Comparison of ENCODE assay signal across 1 cellular context in genomic region chr9:113011911-113012381, GRCh38.
TF ChIP-seq lines count a peak whose summit lies in the region.

TSS of gene ZNF883 (minus strand) at chr9:113012192.

TF ChIP-seq in K562, 482 proteins besides CTCF, POLR2A, EP300 and RAD21 (continued from another document and continues in another):
- TF ChIP-seq, protein P1, sequence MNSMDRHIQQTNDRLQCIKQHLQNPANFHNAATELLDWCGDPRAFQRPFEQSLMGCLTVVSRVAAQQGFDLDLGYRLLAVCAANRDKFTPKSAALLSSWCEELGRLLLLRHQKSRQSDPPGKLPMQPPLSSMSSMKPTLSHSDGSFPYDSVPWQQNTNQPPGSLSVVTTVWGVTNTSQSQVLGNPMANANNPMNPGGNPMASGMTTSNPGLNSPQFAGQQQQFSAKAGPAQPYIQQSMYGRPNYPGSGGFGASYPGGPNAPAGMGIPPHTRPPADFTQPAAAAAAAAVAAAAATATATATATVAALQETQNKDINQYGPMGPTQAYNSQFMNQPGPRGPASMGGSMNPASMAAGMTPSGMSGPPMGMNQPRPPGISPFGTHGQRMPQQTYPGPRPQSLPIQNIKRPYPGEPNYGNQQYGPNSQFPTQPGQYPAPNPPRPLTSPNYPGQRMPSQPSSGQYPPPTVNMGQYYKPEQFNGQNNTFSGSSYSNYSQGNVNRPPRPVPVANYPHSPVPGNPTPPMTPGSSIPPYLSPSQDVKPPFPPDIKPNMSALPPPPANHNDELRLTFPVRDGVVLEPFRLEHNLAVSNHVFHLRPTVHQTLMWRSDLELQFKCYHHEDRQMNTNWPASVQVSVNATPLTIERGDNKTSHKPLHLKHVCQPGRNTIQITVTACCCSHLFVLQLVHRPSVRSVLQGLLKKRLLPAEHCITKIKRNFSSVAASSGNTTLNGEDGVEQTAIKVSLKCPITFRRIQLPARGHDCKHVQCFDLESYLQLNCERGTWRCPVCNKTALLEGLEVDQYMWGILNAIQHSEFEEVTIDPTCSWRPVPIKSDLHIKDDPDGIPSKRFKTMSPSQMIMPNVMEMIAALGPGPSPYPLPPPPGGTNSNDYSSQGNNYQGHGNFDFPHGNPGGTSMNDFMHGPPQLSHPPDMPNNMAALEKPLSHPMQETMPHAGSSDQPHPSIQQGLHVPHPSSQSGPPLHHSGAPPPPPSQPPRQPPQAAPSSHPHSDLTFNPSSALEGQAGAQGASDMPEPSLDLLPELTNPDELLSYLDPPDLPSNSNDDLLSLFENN (IDR thresholded peaks at IDR 0.05; ENCODE audit: low read depth in 2 of 2, low read length in 2 of 2), result no peak
- TF ChIP-seq SMAD1 (IDR thresholded peaks at IDR 0.05; ENCODE audit: low read depth, low read length, partially characterized antibody) (no peak), TEAD2 (tag; IDR thresholded peaks at IDR 0.05) (no peak), CHD4 (IDR thresholded peaks at IDR 0.05; ENCODE audit: insufficient read depth, insufficient replicate concordance, low read depth, low read length, poor library complexity, severe bottlenecking) (no peak), SOX6 (IDR thresholded peaks at IDR 0.05) (no peak), FOXJ3 (CRISPR knock-in tag; IDR thresholded peaks at IDR 0.05) (no peak), SRSF7 (optimal IDR thresholded peaks at IDR 0.05; ENCODE audit: low read depth, low read length) (no peak), ESRRA (IDR thresholded peaks at IDR 0.05; ENCODE audit: borderline replicate concordance, low read depth) (no peak), ZNF695 (CRISPR knock-in tag; IDR thresholded peaks at IDR 0.05) (no peak), TSC22D4 (tag; IDR thresholded peaks at IDR 0.05) (no peak), GTF2E2 (tag; IDR thresholded peaks at IDR 0.05) (no peak), CREM (IDR thresholded peaks at IDR 0.05; ENCODE audit: low read depth) (peak; percentile 87), ZNF239 (CRISPR knock-in tag; IDR thresholded peaks at IDR 0.05) (no peak), MAZ (CRISPR knock-in tag; conservative IDR thresholded peaks at IDR 0.05 in 1 of 2, IDR thresholded peaks at IDR 0.05 in 1 of 2) (peak in 1 of 2 experiments; percentile 14; a peak in 1 of 4 replicates), DIDO1 (tag; IDR thresholded peaks at IDR 0.05; ENCODE audit: low read depth) (0 out of 2 replicates have a peak, but pooled peaks have one; percentile 39), YY1 (IDR thresholded peaks at IDR 0.05; ENCODE audit: borderline replicate concordance in 1 of 3, control insufficient read depth in 1 of 3, extremely low read depth in 1 of 3, insufficient read depth in 3 of 3, insufficient read length in 1 of 3, insufficient replicate concordance in 2 of 3, low read depth in 1 of 3, low read length in 2 of 3) (peak in 2 of 3 experiments; percentile 62 to 72), TAF7 (tag; IDR thresholded peaks at IDR 0.05) (no peak), PHF8 (IDR thresholded peaks at IDR 0.05; ENCODE audit: borderline replicate concordance, low read length) (peak; percentile 23; the same call in 1 of the 2 replicates), CXXC5 (CRISPR knock-in tag; IDR thresholded peaks at IDR 0.05) (peak; percentile 81), ARNT (IDR thresholded peaks at IDR 0.05) (no peak), ZNF24 (IDR thresholded peaks at IDR 0.05) (no peak), HOXB6 (CRISPR knock-in tag; IDR thresholded peaks at IDR 0.05; ENCODE audit: borderline replicate concordance) (no peak), KHSRP (IDR thresholded peaks at IDR 0.05) (no peak), CCAR2 (IDR thresholded peaks at IDR 0.05; ENCODE audit: low read depth, low read length) (no peak), SIX5 (IDR thresholded peaks at IDR 0.05; ENCODE audit: borderline replicate concordance in 1 of 2, insufficient read depth in 1 of 2, low read depth in 1 of 2, low read length in 2 of 2) (peak; percentile 65 to 72), POLR3A (IDR thresholded peaks at IDR 0.05; ENCODE audit: borderline replicate concordance, extremely low read depth, insufficient read depth, insufficient read length) (no peak), GABPB1 (CRISPR knock-in tag; IDR thresholded peaks at IDR 0.05) (no peak), BMI1 (IDR thresholded peaks at IDR 0.05; ENCODE audit: low read length) (no peak), HCFC1 (IDR thresholded peaks at IDR 0.05; ENCODE audit: low read depth, low read length) (peak; percentile 91), ZKSCAN8 (CRISPR knock-in tag; IDR thresholded peaks at IDR 0.05) (no peak), ZNF41 (CRISPR knock-in tag; conservative IDR thresholded peaks at IDR 0.05) (no peak), ZNF408 (CRISPR knock-in tag; IDR thresholded peaks at IDR 0.05; ENCODE audit: low read depth) (no peak), ZNF124 (CRISPR knock-in tag; IDR thresholded peaks at IDR 0.05) (no peak), PHF21A (IDR thresholded peaks at IDR 0.05; ENCODE audit: borderline replicate concordance, low read depth) (no peak), ZNF76 (CRISPR knock-in tag; IDR thresholded peaks at IDR 0.05; ENCODE audit: borderline replicate concordance) (no peak), MYBL2 (IDR thresholded peaks at IDR 0.05; ENCODE audit: low read depth) (no peak), MYBL2 (CRISPR knock-in tag; IDR thresholded peaks at IDR 0.05; ENCODE audit: borderline replicate concordance) (no peak), EP400 (IDR thresholded peaks at IDR 0.05) (peak; percentile 42; the same call in 1 of the 2 replicates), SRSF3 (IDR thresholded peaks at IDR 0.05; ENCODE audit: insufficient read depth, low read length) (no peak), MEF2A (IDR thresholded peaks at IDR 0.05; ENCODE audit: control insufficient read depth, low read depth, low read length) (no peak), CHD1 (IDR thresholded peaks at IDR 0.05; ENCODE audit: low read length) (no peak), XRCC3 (IDR thresholded peaks at IDR 0.05) (no peak), ZNF551 (CRISPR knock-in tag; IDR thresholded peaks at IDR 0.05) (no peak), CREB1 (IDR thresholded peaks at IDR 0.05) (peak; percentile 58; the same call in 1 of the 2 replicates), CREB1 (CRISPR knock-in tag; IDR thresholded peaks at IDR 0.05) (no peak), JUNB (CRISPR knock-in tag; conservative IDR thresholded peaks at IDR 0.05) (no peak), NCOR1 (IDR thresholded peaks at IDR 0.05) (no peak), ZBTB33 (CRISPR knock-in tag; IDR thresholded peaks at IDR 0.05) (no peak), NR2C1 (IDR thresholded peaks at IDR 0.05) (no peak), NR2C1 (tag; IDR thresholded peaks at IDR 0.05) (no peak), DDX20 (tag; IDR thresholded peaks at IDR 0.05; ENCODE audit: low read depth) (no peak), L3MBTL2 (IDR thresholded peaks at IDR 0.05) (peak; percentile 66), STAT5A (IDR thresholded peaks at IDR 0.05; ENCODE audit: borderline replicate concordance, low read length) (no peak), SMARCA5 (IDR thresholded peaks at IDR 0.05) (no peak), NR2C2 (CRISPR knock-in tag; IDR thresholded peaks at IDR 0.05) (no peak), NR2C2 (tag; IDR thresholded peaks at IDR 0.05) (peak; percentile 48; the same call in 1 of the 2 replicates), PHF20 (IDR thresholded peaks at IDR 0.05; ENCODE audit: partially characterized antibody) (no peak)
- TF ChIP-seq, protein P2, sequence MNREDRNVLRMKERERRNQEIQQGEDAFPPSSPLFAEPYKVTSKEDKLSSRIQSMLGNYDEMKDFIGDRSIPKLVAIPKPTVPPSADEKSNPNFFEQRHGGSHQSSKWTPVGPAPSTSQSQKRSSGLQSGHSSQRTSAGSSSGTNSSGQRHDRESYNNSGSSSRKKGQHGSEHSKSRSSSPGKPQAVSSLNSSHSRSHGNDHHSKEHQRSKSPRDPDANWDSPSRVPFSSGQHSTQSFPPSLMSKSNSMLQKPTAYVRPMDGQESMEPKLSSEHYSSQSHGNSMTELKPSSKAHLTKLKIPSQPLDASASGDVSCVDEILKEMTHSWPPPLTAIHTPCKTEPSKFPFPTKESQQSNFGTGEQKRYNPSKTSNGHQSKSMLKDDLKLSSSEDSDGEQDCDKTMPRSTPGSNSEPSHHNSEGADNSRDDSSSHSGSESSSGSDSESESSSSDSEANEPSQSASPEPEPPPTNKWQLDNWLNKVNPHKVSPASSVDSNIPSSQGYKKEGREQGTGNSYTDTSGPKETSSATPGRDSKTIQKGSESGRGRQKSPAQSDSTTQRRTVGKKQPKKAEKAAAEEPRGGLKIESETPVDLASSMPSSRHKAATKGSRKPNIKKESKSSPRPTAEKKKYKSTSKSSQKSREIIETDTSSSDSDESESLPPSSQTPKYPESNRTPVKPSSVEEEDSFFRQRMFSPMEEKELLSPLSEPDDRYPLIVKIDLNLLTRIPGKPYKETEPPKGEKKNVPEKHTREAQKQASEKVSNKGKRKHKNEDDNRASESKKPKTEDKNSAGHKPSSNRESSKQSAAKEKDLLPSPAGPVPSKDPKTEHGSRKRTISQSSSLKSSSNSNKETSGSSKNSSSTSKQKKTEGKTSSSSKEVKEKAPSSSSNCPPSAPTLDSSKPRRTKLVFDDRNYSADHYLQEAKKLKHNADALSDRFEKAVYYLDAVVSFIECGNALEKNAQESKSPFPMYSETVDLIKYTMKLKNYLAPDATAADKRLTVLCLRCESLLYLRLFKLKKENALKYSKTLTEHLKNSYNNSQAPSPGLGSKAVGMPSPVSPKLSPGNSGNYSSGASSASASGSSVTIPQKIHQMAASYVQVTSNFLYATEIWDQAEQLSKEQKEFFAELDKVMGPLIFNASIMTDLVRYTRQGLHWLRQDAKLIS (CRISPR knock-in tag; IDR thresholded peaks at IDR 0.05), result no peak
- TF ChIP-seq, protein P3, sequence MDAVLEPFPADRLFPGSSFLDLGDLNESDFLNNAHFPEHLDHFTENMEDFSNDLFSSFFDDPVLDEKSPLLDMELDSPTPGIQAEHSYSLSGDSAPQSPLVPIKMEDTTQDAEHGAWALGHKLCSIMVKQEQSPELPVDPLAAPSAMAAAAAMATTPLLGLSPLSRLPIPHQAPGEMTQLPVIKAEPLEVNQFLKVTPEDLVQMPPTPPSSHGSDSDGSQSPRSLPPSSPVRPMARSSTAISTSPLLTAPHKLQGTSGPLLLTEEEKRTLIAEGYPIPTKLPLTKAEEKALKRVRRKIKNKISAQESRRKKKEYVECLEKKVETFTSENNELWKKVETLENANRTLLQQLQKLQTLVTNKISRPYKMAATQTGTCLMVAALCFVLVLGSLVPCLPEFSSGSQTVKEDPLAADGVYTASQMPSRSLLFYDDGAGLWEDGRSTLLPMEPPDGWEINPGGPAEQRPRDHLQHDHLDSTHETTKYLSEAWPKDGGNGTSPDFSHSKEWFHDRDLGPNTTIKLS (IDR thresholded peaks at IDR 0.05; ENCODE audit: borderline replicate concordance, low read depth), result no peak
- TF ChIP-seq, protein P4, sequence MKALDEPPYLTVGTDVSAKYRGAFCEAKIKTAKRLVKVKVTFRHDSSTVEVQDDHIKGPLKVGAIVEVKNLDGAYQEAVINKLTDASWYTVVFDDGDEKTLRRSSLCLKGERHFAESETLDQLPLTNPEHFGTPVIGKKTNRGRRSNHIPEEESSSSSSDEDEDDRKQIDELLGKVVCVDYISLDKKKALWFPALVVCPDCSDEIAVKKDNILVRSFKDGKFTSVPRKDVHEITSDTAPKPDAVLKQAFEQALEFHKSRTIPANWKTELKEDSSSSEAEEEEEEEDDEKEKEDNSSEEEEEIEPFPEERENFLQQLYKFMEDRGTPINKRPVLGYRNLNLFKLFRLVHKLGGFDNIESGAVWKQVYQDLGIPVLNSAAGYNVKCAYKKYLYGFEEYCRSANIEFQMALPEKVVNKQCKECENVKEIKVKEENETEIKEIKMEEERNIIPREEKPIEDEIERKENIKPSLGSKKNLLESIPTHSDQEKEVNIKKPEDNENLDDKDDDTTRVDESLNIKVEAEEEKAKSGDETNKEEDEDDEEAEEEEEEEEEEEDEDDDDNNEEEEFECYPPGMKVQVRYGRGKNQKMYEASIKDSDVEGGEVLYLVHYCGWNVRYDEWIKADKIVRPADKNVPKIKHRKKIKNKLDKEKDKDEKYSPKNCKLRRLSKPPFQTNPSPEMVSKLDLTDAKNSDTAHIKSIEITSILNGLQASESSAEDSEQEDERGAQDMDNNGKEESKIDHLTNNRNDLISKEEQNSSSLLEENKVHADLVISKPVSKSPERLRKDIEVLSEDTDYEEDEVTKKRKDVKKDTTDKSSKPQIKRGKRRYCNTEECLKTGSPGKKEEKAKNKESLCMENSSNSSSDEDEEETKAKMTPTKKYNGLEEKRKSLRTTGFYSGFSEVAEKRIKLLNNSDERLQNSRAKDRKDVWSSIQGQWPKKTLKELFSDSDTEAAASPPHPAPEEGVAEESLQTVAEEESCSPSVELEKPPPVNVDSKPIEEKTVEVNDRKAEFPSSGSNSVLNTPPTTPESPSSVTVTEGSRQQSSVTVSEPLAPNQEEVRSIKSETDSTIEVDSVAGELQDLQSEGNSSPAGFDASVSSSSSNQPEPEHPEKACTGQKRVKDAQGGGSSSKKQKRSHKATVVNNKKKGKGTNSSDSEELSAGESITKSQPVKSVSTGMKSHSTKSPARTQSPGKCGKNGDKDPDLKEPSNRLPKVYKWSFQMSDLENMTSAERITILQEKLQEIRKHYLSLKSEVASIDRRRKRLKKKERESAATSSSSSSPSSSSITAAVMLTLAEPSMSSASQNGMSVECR (CRISPR knock-in tag; IDR thresholded peaks at IDR 0.05), result no peak
- TF ChIP-seq, protein P5, sequence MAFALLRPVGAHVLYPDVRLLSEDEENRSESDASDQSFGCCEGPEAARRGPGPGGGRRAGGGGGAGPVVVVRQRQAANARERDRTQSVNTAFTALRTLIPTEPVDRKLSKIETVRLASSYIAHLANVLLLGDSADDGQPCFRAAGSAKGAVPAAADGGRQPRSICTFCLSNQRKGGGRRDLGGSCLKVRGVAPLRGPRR (CRISPR knock-in tag; IDR thresholded peaks at IDR 0.05), result no peak
- TF ChIP-seq, protein P6, sequence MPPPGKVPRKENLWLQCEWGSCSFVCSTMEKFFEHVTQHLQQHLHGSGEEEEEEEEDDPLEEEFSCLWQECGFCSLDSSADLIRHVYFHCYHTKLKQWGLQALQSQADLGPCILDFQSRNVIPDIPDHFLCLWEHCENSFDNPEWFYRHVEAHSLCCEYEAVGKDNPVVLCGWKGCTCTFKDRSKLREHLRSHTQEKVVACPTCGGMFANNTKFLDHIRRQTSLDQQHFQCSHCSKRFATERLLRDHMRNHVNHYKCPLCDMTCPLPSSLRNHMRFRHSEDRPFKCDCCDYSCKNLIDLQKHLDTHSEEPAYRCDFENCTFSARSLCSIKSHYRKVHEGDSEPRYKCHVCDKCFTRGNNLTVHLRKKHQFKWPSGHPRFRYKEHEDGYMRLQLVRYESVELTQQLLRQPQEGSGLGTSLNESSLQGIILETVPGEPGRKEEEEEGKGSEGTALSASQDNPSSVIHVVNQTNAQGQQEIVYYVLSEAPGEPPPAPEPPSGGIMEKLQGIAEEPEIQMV (tag; conservative IDR thresholded peaks at IDR 0.05; ENCODE audit: low read depth), result no peak
